8 cellular contexts compared by ENCODE assay signal in the genomic region with DNA sequence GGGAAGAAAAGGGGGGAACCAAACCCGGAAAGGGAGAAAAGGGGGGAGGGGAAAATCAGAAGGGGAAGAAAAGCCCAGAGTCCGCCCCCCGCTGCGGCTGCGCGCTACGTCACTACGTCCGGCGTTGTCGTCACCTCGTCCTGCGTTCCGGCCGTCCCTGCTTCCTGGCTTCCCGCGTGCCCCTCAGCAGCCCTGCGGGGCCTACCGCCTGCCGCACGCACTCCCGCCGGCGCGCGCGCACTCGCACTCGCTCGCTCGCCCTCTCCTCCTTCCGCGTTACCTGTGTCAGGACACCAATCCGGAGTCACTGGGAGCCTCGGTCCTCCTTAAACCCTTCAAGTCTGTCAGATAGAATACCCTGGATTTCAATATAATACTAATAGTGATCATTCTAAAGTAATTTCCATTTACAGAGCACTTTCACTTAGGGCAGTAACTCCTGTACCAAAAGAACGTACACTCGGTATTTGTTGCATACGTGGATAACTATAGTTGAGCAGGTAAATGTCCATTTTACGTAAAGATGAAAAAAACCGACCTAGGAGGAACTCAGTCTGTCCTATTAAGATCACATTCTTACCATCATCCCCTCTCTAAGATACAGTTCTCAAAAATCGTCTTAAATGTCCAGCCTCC.
DNase-seq lines count a peak whose midpoint lies in the region; ATAC-seq and FAIRE-seq lines count a peak whose summit lies in the region.

A gene (minus strand): TSS at position 113 of the 636 bp plus-strand sequence. CDS start 120,615 bp downstream, outside the sequence.

- H3K9me3 ChIP-seq in effector memory CD4-positive, alpha-beta T cell (ENCODE audit: control insufficient read depth, low read length): no peaks in the 10 kb centered on the region

- H3K27me3 ChIP-seq in effector memory CD4-positive, alpha-beta T cell (replicated peaks; ENCODE audit: control insufficient read depth, insufficient read depth, low read length, poor library complexity, severe bottlenecking): no peaks in the 10 kb centered on the region

- peak within 1 kb of the TSS; percentile 50 for H3K4me3 ChIP-seq in effector memory CD4-positive, alpha-beta T cell (ENCODE audit: insufficient read depth, low read depth, low read length, poor library complexity, severe bottlenecking)

- H3K36me3 ChIP-seq in effector memory CD4-positive, alpha-beta T cell (ENCODE audit: control insufficient read depth, insufficient read depth, low read length): no peaks in the 10 kb centered on the region

- peaks cover 13% of the 10 kb centered on the region for H3K4me1 ChIP-seq in effector memory CD4-positive, alpha-beta T cell (ENCODE audit: control insufficient read depth, insufficient read depth, low read length, poor library complexity, severe bottlenecking)

- FAIRE-seq in HTR-8/SVneo (lab: Jason Lieb, UNC): peak; percentile 54

- DNase-seq in COR-L47 (lab: John Stamatoyannopoulos, UW) (peak; percentile 95), HTR-8/SVneo (ENCODE audit: insufficient read length, low spot score) (peak; percentile 95), NOMO-1 treated with DMSO at 0.1 percent for 48 hours (lab: John Stamatoyannopoulos, UW; ENCODE audit: unreplicated experiment) (peak; percentile 95), medulla oblongata (ENCODE audit: extremely low spot score) (peak; percentile 92)
- peak; percentile 92 to 93 for DNase-seq in activated CD8-positive, alpha-beta memory T cell treated with anti-CD3 and anti-CD28 coated beads for 4 hours (ENCODE audit: low read depth in 2 of 2)
- DNase-seq in effector memory CD4-positive, alpha-beta T cell: peak; percentile 88 to 92 (median 92)
- peak; percentile 92 to 93 (median 92) for DNase-seq in stimulated activated CD4-positive, alpha-beta T cell treated with anti-CD3 and anti-CD28 coated beads, TNF-alpha, amount 100 ng/mL, for 48 hours (ENCODE audit: low read depth in 3 of 3)

- H3K27ac ChIP-seq in effector memory CD4-positive, alpha-beta T cell (ENCODE audit: insufficient read depth, low read length, poor library complexity, severe bottlenecking): peak within 1 kb of the TSS; percentile 84

- ATAC-seq in GM21381 (IDR thresholded peaks at IDR 0.05; ENCODE audit: unreplicated experiment): peak; percentile 93

Comparison
In these comparisons a context has a peak if more than half of its experiments do, and no peak if none do; other contexts are left out.
1. Peak in every context shown above with its lines: DNase-seq, ATAC-seq, H3K4me3 ChIP-seq and H3K27ac ChIP-seq.